ENCODE assay signal across 1 cellular context in genomic region chr2:85665264-85665937, GRCh38.
TF ChIP-seq lines count a peak whose summit lies in the region.

No MANE protein-coding gene starts in this region.

TF ChIP-seq in WTC11, 78 proteins besides CTCF, POLR2A, EP300 and RAD21:
- TF ChIP-seq ZNF416 (CRISPR knock-in tag; IDR thresholded peaks at IDR 0.05) (no peak), SMAD4 (CRISPR knock-in tag; IDR thresholded peaks at IDR 0.05) (no peak), ZNF263 (CRISPR knock-in tag; IDR thresholded peaks at IDR 0.05; ENCODE audit: low read depth) (peak; percentile 47; the same call in 1 of the 2 replicates)
